8 cellular contexts compared by ENCODE assay signal in the genomic region with DNA sequence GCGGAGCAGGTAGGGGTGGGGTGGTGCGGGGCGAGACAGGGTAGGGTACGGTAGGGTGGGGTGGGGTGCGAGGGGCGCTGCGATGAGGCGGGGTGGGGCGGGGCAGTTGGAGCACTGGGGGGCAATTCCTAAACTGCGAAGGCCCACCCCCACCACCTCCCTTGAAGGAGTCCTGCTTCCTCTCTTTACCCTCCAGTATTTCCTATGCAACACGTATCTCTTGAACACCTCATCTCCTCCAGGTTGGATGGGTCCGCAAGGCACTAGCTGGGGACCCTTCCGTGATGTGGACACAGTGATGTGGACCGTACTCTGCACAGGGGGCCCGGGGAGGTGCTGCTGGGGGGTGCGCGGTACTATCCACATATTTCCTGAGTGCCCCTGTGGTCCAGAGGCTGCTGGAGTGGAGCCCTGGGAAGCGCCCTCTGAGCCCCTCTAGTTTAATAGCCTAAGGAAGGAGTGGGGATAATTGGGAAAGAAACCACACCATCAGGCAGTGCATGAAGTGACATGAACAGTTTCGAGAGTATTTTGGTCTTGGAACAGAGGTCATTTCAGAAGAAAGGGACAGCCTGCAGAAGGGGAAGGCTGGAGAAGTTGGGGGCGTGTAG. TPM values are rescaled to one million over a fixed set of nuclear protein-coding genes. Genes with fewer than 3 reads are reported as not detected.
DNase-seq lines count a peak whose midpoint lies in the region; ATAC-seq and TF ChIP-seq lines count a peak whose summit lies in the region.

No MANE protein-coding gene starts in this region.

- no peak for ATAC-seq in CD4-positive, alpha-beta T cell (ENCODE audit: poor library complexity)

- H3K79me2 ChIP-seq in neural cell (replicated peaks; ENCODE audit: insufficient read depth, low read length), result no peaks in the 10 kb centered on the region

- H3K4me1 Mint-ChIP-seq in CD4-positive, alpha-beta T cell (ENCODE audit: low read depth), result peaks cover 7% of the 10 kb centered on the region

- no peak for TF ChIP-seq RAD21 in neural cell (conservative IDR thresholded peaks at IDR 0.05)

- H3F3A ChIP-seq in neural cell (ENCODE audit: insufficient read depth, low read length, poor library complexity, severe bottlenecking), result no peaks in the 10 kb centered on the region

- H4K20me1 ChIP-seq in neural cell (ENCODE audit: insufficient read depth), result no peaks in the 10 kb centered on the region

- no peaks in the 10 kb centered on the region for H3K9me3 Mint-ChIP-seq in CD4-positive, alpha-beta T cell

- CTCF ChIA-PET in CD4-positive, alpha-beta T cell (lab: Charles Lee), result interaction anchor here (1.3 kb wide), 1 partner anchor 125 kb away, joined by 3 read pairs; no protein-coding TSS in a partner anchor

- no peak overlapping the region for H2AFZ ChIP-seq in neural cell (ENCODE audit: low read depth, low read length)

- POLR2A ChIA-PET in CD4-positive, alpha-beta T cell (lab: Charles Lee), result interaction anchor here (1.1 to 1.7 kb wide), 2 partner anchors 68 to 228 kb away, joined by 6 to 15 read pairs; partner anchors contain the start of gene EEF1AKMT1

- H3K4me2 ChIP-seq in neural cell (ENCODE audit: low read length), result no peak overlapping the region

- H3K27ac ChIP-seq in CD4-positive, alpha-beta T cell (ENCODE audit: low read depth, low read length), result no peak overlapping the region
- H3K27ac ChIP-seq in ectodermal cell (ENCODE audit: insufficient read depth, low read depth, low read length, poor library complexity, severe bottlenecking) (no peak overlapping the region), neural cell (ENCODE audit: low read length) (no peak overlapping the region)

- no peaks in the 10 kb centered on the region for H3K36me3 Mint-ChIP-seq in CD4-positive, alpha-beta T cell (ENCODE audit: low read depth)

- DNase-seq in CD4-positive, alpha-beta T cell, result no peak
- DNase-seq in NAMALWA (ENCODE audit: low spot score), result peak; percentile 21
- no peak for DNase-seq in NCI-H345 (lab: John Stamatoyannopoulos, UW)
- DNase-seq in OCI-M1 (lab: John Stamatoyannopoulos, UW), result no peak
- DNase-seq in HT-29 (ENCODE audit: low spot score), result no peak
- DNase-seq in NCI-H2081 treated with DMSO at 0.1 percent for 48 hours (lab: John Stamatoyannopoulos, UW), result no peak

- no peak for TF ChIP-seq EP300 in neural cell (conservative IDR thresholded peaks at IDR 0.05; ENCODE audit: poor library complexity, severe bottlenecking)

- H3K4me1 ChIP-seq in ectodermal cell (ENCODE audit: control insufficient read depth, insufficient read depth, low read length), result no peaks in the 10 kb centered on the region

- WGBS in ectodermal cell, 2 experiments, result 28 to 35% methylated on average over 16 to 19 of the region's 20 CpGs

- intact Hi-C loops in CD4-positive, alpha-beta T cell (cut with DNase I, micrococcal nuclease), result loop anchor here (2.0 to 10.0 kb wide), 7 partner anchors 66 to 590 kb away; partner anchors contain the start of genes CRYL1 (in 1 of the 2), GJB2 (in 1 of the 2) and IFT88 (in 1 of the 2)

- H3K9ac ChIP-seq in neural cell (ENCODE audit: low read length), result no peak overlapping the region

- H3K27me3 Mint-ChIP-seq in CD4-positive, alpha-beta T cell, result peaks cover 28% of the 10 kb centered on the region

- H3K27ac Mint-ChIP-seq in CD4-positive, alpha-beta T cell, result no peak overlapping the region

- peak overlapping the region; percentile 77 for H3K4me3 Mint-ChIP-seq in CD4-positive, alpha-beta T cell

- H3K4me3 ChIP-seq in ectodermal cell (ENCODE audit: insufficient read depth, low read depth, low read length) (peak overlapping the region; percentile 35), neural cell (ENCODE audit: low read length) (peak overlapping the region; percentile 44)

- peaks cover 29% of the 10 kb centered on the region for H3K27me3 ChIP-seq in CD4-positive, alpha-beta T cell (ENCODE audit: control insufficient read depth, insufficient read depth, low read length)
- H3K27me3 ChIP-seq in ectodermal cell (ENCODE audit: control insufficient read depth, insufficient read depth, low read length, poor library complexity, severe bottlenecking), result peaks cover 35% of the 10 kb centered on the region
- no peaks in the 10 kb centered on the region for H3K27me3 ChIP-seq in neural cell (ENCODE audit: insufficient read depth, low read depth, low read length)

- H3K9me3 ChIP-seq in CD4-positive, alpha-beta T cell (ENCODE audit: control insufficient read depth, low read length), result no peaks in the 10 kb centered on the region
- no peaks in the 10 kb centered on the region for H3K9me3 ChIP-seq in ectodermal cell (ENCODE audit: control insufficient read depth, low read length)
- H3K9me3 ChIP-seq in neural cell (ENCODE audit: low read length), result no peaks in the 10 kb centered on the region

- TF ChIP-seq CTCF in CD4-positive, alpha-beta T cell (IDR thresholded peaks at IDR 0.05), result no peak
- no peak for TF ChIP-seq CTCF in neural cell (IDR thresholded peaks at IDR 0.05; ENCODE audit: poor library complexity, severe bottlenecking)

- no peaks in the 10 kb centered on the region for H3K9me2 ChIP-seq in neural cell (ENCODE audit: insufficient read depth, low read length)

- H3K36me3 ChIP-seq in ectodermal cell (ENCODE audit: control insufficient read depth, insufficient read depth, low read length) (no peaks in the 10 kb centered on the region), neural cell (ENCODE audit: insufficient read depth, low read length) (no peaks in the 10 kb centered on the region)

TF ChIP-seq in neural cell, 6 proteins besides CTCF, POLR2A, EP300 and RAD21:
- TF ChIP-seq EZH2 (IDR thresholded peaks at IDR 0.05; ENCODE audit: borderline replicate concordance, insufficient read depth, low read length, poor library complexity, severe bottlenecking), result no peak
- no peak for TF ChIP-seq REST (IDR thresholded peaks at IDR 0.05; ENCODE audit: borderline replicate concordance)
- TF ChIP-seq TAF1 (IDR thresholded peaks at IDR 0.05; ENCODE audit: low read depth), result no peak
- no peak for TF ChIP-seq SMC3 (conservative IDR thresholded peaks at IDR 0.05; ENCODE audit: poor library complexity)
- no peak for TF ChIP-seq POLR2AphosphoS5 (IDR thresholded peaks at IDR 0.05)
- no peak for TF ChIP-seq MXI1 (conservative IDR thresholded peaks at IDR 0.05; ENCODE audit: poor library complexity, severe bottlenecking)

RNA-seq across cellular contexts. Expression of gene IL17D, which starts 1.1 kb away (rescaled TPM):
- total RNA-seq in CD4-positive, alpha-beta T cell, result under 1 TPM in 1 of 2 experiments, not detected in 1; 0.47 TPM
- 2.6 TPM for polyA plus RNA-seq in ectodermal cell (2013, experiment 1 of 4)
- polyA plus RNA-seq in ectodermal cell (2013, experiment 2 of 4), result 3.1 TPM
- 2.1 TPM for polyA plus RNA-seq in ectodermal cell (2013, experiment 3 of 4)
- polyA plus RNA-seq in ectodermal cell (2013, experiment 4 of 4), result 2.2 TPM
- polyA plus RNA-seq in neural cell, result 14.5 and 17.5 TPM in 2 replicates
- 14.1 and 15.3 TPM in 2 replicates for polyA minus RNA-seq in neural cell
- total RNA-seq in HT-29 (2014; rRNA removed; shearing (Covaris generic)), result 3.9 and 5.3 TPM in 2 replicates
